ENCODE assay signal across 11 cellular contexts in genomic region chr2:120935339-120936313, GRCh38.
A peak's percentile ranks its signal among the peaks of the same experiment; 100 is the strongest.
DNase-seq lines count a peak whose midpoint lies in the region; ATAC-seq and TF ChIP-seq lines count a peak whose summit lies in the region.
"Had no signal": no experiment of that assay in that cellular context is flagged by ENCODE, and none has a peak within 500 bp of the region (broad histone marks: within the 10 kb centered on the region; RNA-seq: fewer than 3 reads in every experiment).

No MANE protein-coding gene starts in this region.

- no peak for TF ChIP-seq CTCF in stomach (IDR thresholded peaks at IDR 0.05)
- TF ChIP-seq CTCF in CD14-positive monocyte (IDR thresholded peaks at IDR 0.05), result no peak

- H3K4me1 Mint-ChIP-seq in CD14-positive monocyte, result no peaks in the 10 kb centered on the region

- ATAC-seq in HG03139 (IDR thresholded peaks at IDR 0.05; ENCODE audit: unreplicated experiment), result no peak

- DNase-seq in GM04503 (ENCODE audit: low read depth) (peak; percentile 45), adipocyte (ENCODE audit: low read depth) (peak; percentile 76), kidney tubule cell (ENCODE audit: low spot score) (peak; percentile 95), stomach (peak; percentile 33), KG1 (lab: John Stamatoyannopoulos, UW) (no peak), CD14-positive monocyte (ENCODE audit: low spot score) (no peak)
- DNase-seq in stimulated activated naive CD4-positive, alpha-beta T cell (lab: John Stamatoyannopoulos, UW), result no peak
- DNase-seq: NCI-H345 had no signal

- H3K4me3 ChIP-seq in adipocyte (ENCODE audit: low read length) (peak overlapping the region; percentile 58), stomach (no peak overlapping the region)

- H3K4me1 ChIP-seq in adipocyte (ENCODE audit: control insufficient read depth, insufficient read depth, low read length), result peaks cover 75% of the 10 kb centered on the region
- H3K4me1 ChIP-seq in stomach, result peaks cover 37 to 73% (median 49%) of the 10 kb centered on the region in 4 donors
- H3K4me1 ChIP-seq: parathyroid adenoma had no signal

- H3K9ac ChIP-seq in adipocyte (ENCODE audit: low read length), result peak overlapping the region; percentile 47
- H3K9ac ChIP-seq: parathyroid adenoma had no signal

- intact Hi-C loops in stomach (cut with DNase I; ENCODE audit: low total_unique reads), result no loop called here
- intact Hi-C loops in CD14-positive monocyte (cut with micrococcal nuclease), result no loop called here

- H3K27ac ChIP-seq in stomach, result peak overlapping the region; percentile 1 to 78 (median 57)
- H3K27ac ChIP-seq: parathyroid adenoma had no signal

- H3K9me3 Mint-ChIP-seq in CD14-positive monocyte, result peaks cover 0 to 6% (median 3%) of the 10 kb centered on the region in 7 donors
- H3K9me3 Mint-ChIP-seq: T-helper 2 cell treated with Interferon-gamma antibody and Interleukin-4, amounts not matched to agents 5 μg/mL and 100 μg/mL, for 36 hours had no signal

- no peaks in the 10 kb centered on the region for H3K36me3 ChIP-seq in adipocyte (ENCODE audit: control insufficient read depth, insufficient read depth, low read length, severe bottlenecking)
- no peaks in the 10 kb centered on the region for H3K36me3 ChIP-seq in stomach

- 29 to 38% (median 31%) methylated on average over 25 to 26 of the region's 26 CpGs for WGBS in stomach, 5 donors

- TF ChIP-seq POLR2A in stomach (IDR thresholded peaks at IDR 0.05), result no peak

- no peak for TF ChIP-seq EP300 in stomach (IDR thresholded peaks at IDR 0.05)

- H3K27ac Mint-ChIP-seq in CD14-positive monocyte, result peak overlapping the region in 1 of 7 donors; percentile 61
- H3K27ac Mint-ChIP-seq: T-helper 2 cell treated with Interferon-gamma antibody and Interleukin-4, amounts not matched to agents 5 μg/mL and 100 μg/mL, for 36 hours had no signal

- H3K27me3 Mint-ChIP-seq in CD14-positive monocyte (ENCODE audit: low read depth in 3 of 3), result peaks cover 1 to 2% (median 2%) of the 10 kb centered on the region in 3 donors

- no peak overlapping the region for H3K4me3 Mint-ChIP-seq in CD14-positive monocyte
- H3K4me3 Mint-ChIP-seq: T-helper 2 cell treated with Interferon-gamma antibody and Interleukin-4, amounts not matched to agents 5 μg/mL and 100 μg/mL, for 36 hours had no signal

- H3K27me3 ChIP-seq in adipocyte (replicated peaks; ENCODE audit: control insufficient read depth, insufficient read depth, low read length) (no peaks in the 10 kb centered on the region), stomach (no peaks in the 10 kb centered on the region)

- H3K36me3 Mint-ChIP-seq in CD14-positive monocyte, result no peaks in the 10 kb centered on the region

- no peaks in the 10 kb centered on the region for H3K9me3 ChIP-seq in adipocyte (ENCODE audit: control insufficient read depth, low read length)
- no peaks in the 10 kb centered on the region for H3K9me3 ChIP-seq in stomach

Comparison
In these comparisons a context has a peak if more than half of its experiments do, and no peak if none do; other contexts are left out.
1. DNase-seq: peak in GM04503 (single experiment), adipocyte (single experiment), kidney tubule cell (single experiment) and stomach (single experiment); none in stimulated activated naive CD4-positive, alpha-beta T cell (0 of 6), KG1 (single experiment) and CD14-positive monocyte (single experiment).